In the genomic region with DNA sequence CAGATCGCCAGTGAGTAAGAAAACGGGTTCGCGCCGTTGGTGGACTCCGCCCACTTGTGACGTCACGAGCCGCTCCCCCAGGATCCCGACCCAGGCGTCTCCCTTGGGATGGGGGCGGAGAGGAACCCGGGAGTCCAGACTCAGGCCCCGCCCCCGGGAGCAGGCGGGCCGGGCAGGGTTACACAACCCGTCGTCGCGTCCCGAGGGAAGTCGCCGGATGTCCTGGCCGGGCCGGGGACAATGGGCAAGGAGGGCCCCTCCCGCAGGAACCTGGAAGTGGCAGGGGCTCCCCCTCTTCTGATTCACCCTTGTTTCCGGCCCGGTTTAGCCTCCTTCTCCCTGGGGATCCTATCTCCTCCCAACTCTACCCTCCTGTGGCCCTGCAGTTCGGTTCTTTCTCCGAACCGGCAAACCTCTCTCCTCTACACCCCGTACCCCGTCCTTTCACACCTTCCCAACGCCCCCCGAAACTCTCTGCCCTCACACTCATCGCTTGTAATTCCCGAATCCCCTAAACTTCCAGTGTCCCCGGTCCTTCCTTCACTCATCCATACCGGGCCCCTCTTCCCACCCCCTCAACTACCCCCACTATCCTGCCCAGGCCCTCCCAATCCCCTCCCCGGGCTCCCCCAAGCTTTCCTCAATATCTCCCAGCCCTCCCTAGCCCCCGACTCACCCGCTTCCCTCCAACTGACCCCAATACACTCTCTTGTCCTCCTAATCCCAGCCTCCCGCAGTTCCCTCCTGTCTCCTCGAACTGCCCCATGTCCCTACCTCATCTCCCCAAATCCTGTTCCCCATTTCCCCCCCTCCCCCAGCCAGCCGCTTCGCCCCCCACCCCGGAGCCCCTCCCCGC, we compare ENCODE assay signal across 8 cellular contexts. TPM values are rescaled to one million over a fixed set of nuclear protein-coding genes. Genes with fewer than 3 reads are reported as not detected.
DNase-seq lines count a peak whose midpoint lies in the region; TF ChIP-seq lines count a peak whose summit lies in the region.

No MANE protein-coding gene starts in this region.

- H3K4me3 ChIP-seq in epithelial cell of proximal tubule (ENCODE audit: low read depth, low read length) (peak overlapping the region; percentile 58), mesodermal cell (ENCODE audit: extremely low read depth, insufficient read depth, low read length, poor library complexity, severe bottlenecking) (peak overlapping the region; percentile 47)

- H3K27me3 Mint-ChIP-seq in activated T-cell treated with anti-CD3 and anti-CD28 coated beads, Interleukin-2, amount 50 U/mL, for 24 hours: no peaks in the 10 kb centered on the region

- H3K4me3 Mint-ChIP-seq in activated T-cell treated with anti-CD3 and anti-CD28 coated beads, Interleukin-2, amount 50 U/mL, for 24 hours: peak overlapping the region; percentile 76

- no peaks in the 10 kb centered on the region for H3K36me3 Mint-ChIP-seq in activated T-cell treated with anti-CD3 and anti-CD28 coated beads, Interleukin-2, amount 50 U/mL, for 24 hours (ENCODE audit: low read depth)

- H3K9me3 Mint-ChIP-seq in activated T-cell treated with anti-CD3 and anti-CD28 coated beads, Interleukin-2, amount 50 U/mL, for 24 hours: no peaks in the 10 kb centered on the region

- no peaks in the 10 kb centered on the region for H3K9me3 ChIP-seq in mesodermal cell (ENCODE audit: control insufficient read depth, low read length)

- 0% methylated on average over 38 to 39 of the region's 49 CpGs for WGBS in mesodermal cell (ENCODE audit: insufficient coverage in 2 of 2), 2 experiments

- in situ Hi-C loops in GM18951 (cut with MboI; ENCODE audit: low sequenced_read_pairs, unreplicated experiment): loop anchor here (5.0 kb wide), 1 partner anchor 34 kb away; no protein-coding TSS in a partner anchor

- peak overlapping the region; percentile 99 for H3K27ac ChIP-seq in mesodermal cell (ENCODE audit: low read depth, low read length, severe bottlenecking)

- TF ChIP-seq POLR2A in GM18951 (IDR thresholded peaks at IDR 0.05; ENCODE audit: extremely low read depth, insufficient read depth, insufficient read length): peak; percentile 46

- peak; percentile 74 for DNase-seq in AG09319 (ENCODE audit: extremely low read depth, low read depth)
- DNase-seq in NCI-H446 (lab: John Stamatoyannopoulos, UW): peak; percentile 31 to 84
- DNase-seq in activated T-cell treated with anti-CD3 and anti-CD28 coated beads, Interleukin-2, amount 50 U/mL, for 24 hours: peak; percentile 74
- no peak for DNase-seq in epithelial cell of proximal tubule (ENCODE audit: low read depth)
- peak; percentile 48 for DNase-seq in stimulated activated naive CD4-positive, alpha-beta T cell treated with Interleukin-2 at 50 U/mL for 16 hours (lab: John Stamatoyannopoulos, UW)
- DNase-seq in KG1 (lab: John Stamatoyannopoulos, UW): no peak

- TF ChIP-seq CTCF in AG09319 (IDR thresholded peaks at IDR 0.05; ENCODE audit: low read depth, low read length) (no peak), epithelial cell of proximal tubule (conservative IDR thresholded peaks at IDR 0.05; ENCODE audit: low read depth, low read length) (no peak)

- H3K4me1 Mint-ChIP-seq in activated T-cell treated with anti-CD3 and anti-CD28 coated beads, Interleukin-2, amount 50 U/mL, for 24 hours (ENCODE audit: low read depth): peaks cover 50% of the 10 kb centered on the region

- H3K36me3 ChIP-seq in mesodermal cell (ENCODE audit: control insufficient read depth, insufficient read depth, low read length): no peaks in the 10 kb centered on the region

- H3K4me1 ChIP-seq in mesodermal cell (ENCODE audit: control insufficient read depth, insufficient read depth, low read length, poor library complexity, severe bottlenecking): peaks cover 22% of the 10 kb centered on the region

- peak overlapping the region; percentile 86 for H3K27ac Mint-ChIP-seq in activated T-cell treated with anti-CD3 and anti-CD28 coated beads, Interleukin-2, amount 50 U/mL, for 24 hours

RNA-seq across cellular contexts. Expression of a gene that starts 20.0 kb away (rescaled TPM):
- 66.6 and 71.6 TPM in 2 replicates for total RNA-seq in epithelial cell of proximal tubule
- 112 TPM for polyA plus RNA-seq in mesodermal cell (2013, experiment 1 of 2)
- 94.3 TPM for polyA plus RNA-seq in mesodermal cell (2013, experiment 2 of 2)

RNA-seq across cellular contexts. Expression of a gene that starts 24.1 kb away (rescaled TPM):
- 0.65 and 3.4 TPM in 2 replicates for total RNA-seq in epithelial cell of proximal tubule
- polyA plus RNA-seq in mesodermal cell (2013, experiment 1 of 2): 2.4 TPM
- polyA plus RNA-seq in mesodermal cell (2013, experiment 2 of 2): 3.2 TPM

RNA-seq across cellular contexts. Expression of a gene that starts 37.2 kb away (rescaled TPM):
- total RNA-seq in epithelial cell of proximal tubule: 14.5 and 30.7 TPM in 2 replicates
- 5.2 TPM for polyA plus RNA-seq in mesodermal cell (2013, experiment 1 of 2)
- 4.6 TPM for polyA plus RNA-seq in mesodermal cell (2013, experiment 2 of 2)

RNA-seq across cellular contexts. Expression of a gene that starts 38.8 kb away (rescaled TPM):
- total RNA-seq in epithelial cell of proximal tubule: 15.2 and 16.8 TPM in 2 replicates
- 32.4 TPM for polyA plus RNA-seq in mesodermal cell (2013, experiment 1 of 2)
- 27.7 TPM for polyA plus RNA-seq in mesodermal cell (2013, experiment 2 of 2)

RNA-seq across cellular contexts. Expression of a gene that starts 53.2 kb away (rescaled TPM):
- total RNA-seq in epithelial cell of proximal tubule: 6.9 and 9.7 TPM in 2 replicates
- 59.0 TPM for polyA plus RNA-seq in mesodermal cell (2013, experiment 1 of 2)
- 55.5 TPM for polyA plus RNA-seq in mesodermal cell (2013, experiment 2 of 2)

Comparison
In these comparisons a context has a peak if more than half of its experiments do, and no peak if none do; other contexts are left out.
1. DNase-seq: peak in AG09319 (single experiment), NCI-H446 (2 of 2), activated T-cell treated with anti-CD3 and anti-CD28 coated beads, Interleukin-2, amount 50 U/mL, for 24 hours (single experiment) and stimulated activated naive CD4-positive, alpha-beta T cell treated with Interleukin-2 at 50 U/mL for 16 hours (single experiment); none in epithelial cell of proximal tubule (single experiment) and KG1 (single experiment).